9 cellular contexts compared by ENCODE assay signal in genomic region chr3:170867143-170867542, GRCh38. TPM values are rescaled to one million over a fixed set of nuclear protein-coding genes. Genes with fewer than 3 reads are reported as not detected.
DNase-seq lines count a peak whose midpoint lies in the region; ATAC-seq and TF ChIP-seq lines count a peak whose summit lies in the region.
"Had no signal": no experiment of that assay in that cellular context is flagged by ENCODE, and none has a peak within 500 bp of the region (broad histone marks: within the 10 kb centered on the region; RNA-seq: fewer than 3 reads in every experiment).

No MANE protein-coding gene starts in this region.

- no peak for TF ChIP-seq CTCF in MM.1S (IDR thresholded peaks at IDR 0.05; ENCODE audit: low read length)
- no peak for TF ChIP-seq CTCF in mucosa of descending colon (IDR thresholded peaks at IDR 0.05)

- peaks cover 28% of the 10 kb centered on the region for H3K79me2 ChIP-seq in MM.1S (ENCODE audit: low read length)

- intact Hi-C loops in mucosa of descending colon (cut with DNase I, micrococcal nuclease) = no loop called here

- H3K4me1 ChIP-seq in MM.1S (ENCODE audit: low read length) = peaks cover 8% of the 10 kb centered on the region
- peaks cover 20% of the 10 kb centered on the region for H3K4me1 ChIP-seq in mucosa of descending colon (ENCODE audit: low read depth)

- no peaks in the 10 kb centered on the region for H3K27me3 ChIP-seq in MM.1S (replicated peaks; ENCODE audit: insufficient read depth, low read length)

- H3K9me3 Mint-ChIP-seq in activated naive CD4-positive, alpha-beta T cell treated with anti-CD3 and anti-CD28 coated beads, Interleukin-2, amount 50 U/mL, for 24 hours = no peaks in the 10 kb centered on the region
- H3K9me3 Mint-ChIP-seq in stimulated activated memory B cell treated with anti-CD40 and anti-IgM and Interleukin-4, amounts not matched to agents 10 μg/mL and 1 μg/mL and 100 μg/mL, for 72 hours = no peaks in the 10 kb centered on the region

- H3K27ac Mint-ChIP-seq in activated naive CD4-positive, alpha-beta T cell treated with anti-CD3 and anti-CD28 coated beads, Interleukin-2, amount 50 U/mL, for 24 hours = peak overlapping the region; percentile 87
- peak overlapping the region; percentile 14 for H3K27ac Mint-ChIP-seq in stimulated activated memory B cell treated with anti-CD40 and anti-IgM and Interleukin-4, amounts not matched to agents 10 μg/mL and 1 μg/mL and 100 μg/mL, for 72 hours

- peaks cover 23% of the 10 kb centered on the region; the same call in 1 of the 2 replicates for H4K20me1 ChIP-seq in MM.1S (ENCODE audit: insufficient read depth, low read length)

- H3K27me3 Mint-ChIP-seq in activated naive CD4-positive, alpha-beta T cell treated with anti-CD3 and anti-CD28 coated beads, Interleukin-2, amount 50 U/mL, for 24 hours = no peaks in the 10 kb centered on the region
- H3K27me3 Mint-ChIP-seq in stimulated activated memory B cell treated with anti-CD40 and anti-IgM and Interleukin-4, amounts not matched to agents 10 μg/mL and 1 μg/mL and 100 μg/mL, for 72 hours = no peaks in the 10 kb centered on the region

- peaks cover 17% of the 10 kb centered on the region for H3K4me1 Mint-ChIP-seq in activated naive CD4-positive, alpha-beta T cell treated with anti-CD3 and anti-CD28 coated beads, Interleukin-2, amount 50 U/mL, for 24 hours
- peaks cover 25% of the 10 kb centered on the region for H3K4me1 Mint-ChIP-seq in stimulated activated memory B cell treated with anti-CD40 and anti-IgM and Interleukin-4, amounts not matched to agents 10 μg/mL and 1 μg/mL and 100 μg/mL, for 72 hours

- H3K9me2 ChIP-seq in MM.1S (replicated peaks; ENCODE audit: insufficient read depth, low read length) = no peaks in the 10 kb centered on the region

- ATAC-seq in stimulated activated memory B cell treated with anti-CD40 and anti-IgM and Interleukin-4, amounts not matched to agents 10 μg/mL and 1 μg/mL and 100 μg/mL, for 72 hours = peak; percentile 60
- ATAC-seq in mucosa of descending colon = no peak

- peak overlapping the region; percentile 70; the same call in 1 of the 2 replicates for H3K4me2 ChIP-seq in MM.1S (ENCODE audit: low read depth, low read length)

- no peak overlapping the region; the same call in 1 of the 2 replicates for H3K27ac ChIP-seq in MM.1S (ENCODE audit: low read length)
- H3K27ac ChIP-seq in epithelial cell of prostate = peak overlapping the region; percentile 81

- H3K9me3 ChIP-seq in MM.1S (replicated peaks; ENCODE audit: insufficient read depth, low read length) (no peaks in the 10 kb centered on the region), mucosa of descending colon (no peaks in the 10 kb centered on the region)

- H3K36me3 ChIP-seq in MM.1S (replicated peaks; ENCODE audit: insufficient read depth, low read length) = peaks cover 13% of the 10 kb centered on the region
- H3K36me3 ChIP-seq in mucosa of descending colon (ENCODE audit: low read depth) = peaks cover 13% of the 10 kb centered on the region

- H3K4me3 Mint-ChIP-seq in activated naive CD4-positive, alpha-beta T cell treated with anti-CD3 and anti-CD28 coated beads, Interleukin-2, amount 50 U/mL, for 24 hours = peak overlapping the region; percentile 97
- peak overlapping the region; percentile 42 for H3K4me3 Mint-ChIP-seq in stimulated activated memory B cell treated with anti-CD40 and anti-IgM and Interleukin-4, amounts not matched to agents 10 μg/mL and 1 μg/mL and 100 μg/mL, for 72 hours

- DNase-seq in activated naive CD4-positive, alpha-beta T cell treated with Interleukin-2 at 50 U/mL for 16 hours = no peak
- DNase-seq in MM.1S (no peak), epithelial cell of prostate (ENCODE audit: low read depth, low spot score) (no peak), mucosa of descending colon (no peak), SK-N-DZ (ENCODE audit: low spot score) (no peak), NCI-H345 (lab: John Stamatoyannopoulos, UW) (no peak)
- DNase-seq: activated CD4-positive, alpha-beta T cell treated with anti-CD3 and anti-CD28 coated beads, Interleukin-2, amount 50 U/mL, for 4 hours had no signal

- peaks cover 33% of the 10 kb centered on the region for H3K36me3 Mint-ChIP-seq in activated naive CD4-positive, alpha-beta T cell treated with anti-CD3 and anti-CD28 coated beads, Interleukin-2, amount 50 U/mL, for 24 hours
- peaks cover 34% of the 10 kb centered on the region for H3K36me3 Mint-ChIP-seq in stimulated activated memory B cell treated with anti-CD40 and anti-IgM and Interleukin-4, amounts not matched to agents 10 μg/mL and 1 μg/mL and 100 μg/mL, for 72 hours

- H3K4me3 ChIP-seq in MM.1S (ENCODE audit: low read length) (0 out of 2 replicates have a peak overlapping the region, but pooled peaks have one; percentile 47), mucosa of descending colon (no peak overlapping the region)

- H2AFZ ChIP-seq in MM.1S (ENCODE audit: low read length) = no peak overlapping the region

- H3F3A ChIP-seq in MM.1S (ENCODE audit: insufficient read depth, low read length) = peaks cover 59% of the 10 kb centered on the region

- H3K9ac ChIP-seq in MM.1S (ENCODE audit: low read length) = no peak overlapping the region

RNA-seq across cellular contexts. Expression of gene RPL22L1, which starts 2.9 kb away (rescaled TPM):
- total RNA-seq in mucosa of descending colon = 10 to 100 TPM; 20.9 to 31.4 (median 24.3) TPM
- 288 and 306 TPM in 2 replicates for polyA plus RNA-seq in SK-N-DZ (2014; cell fraction: cytosol; rRNA removed)
- polyA plus RNA-seq in SK-N-DZ (2014; cell fraction: nucleus; rRNA removed) = 316 and 423 TPM in 2 replicates

RNA-seq across cellular contexts. Expression of gene EIF5A2, which starts 41.3 kb away (rescaled TPM):
- total RNA-seq in mucosa of descending colon = 10 to 100 TPM in 1 of 3 donors, 1 to 10 TPM in 2; 2.1 to 17.7 (median 4.8) TPM
- 2.9 and 5.5 TPM in 2 replicates for polyA plus RNA-seq in SK-N-DZ (2014; cell fraction: cytosol; rRNA removed)
- polyA plus RNA-seq in SK-N-DZ (2014; cell fraction: nucleus; rRNA removed) = 1.6 and 5.9 TPM in 2 replicates
